Comparison of ENCODE assay signal across 13 cellular contexts in the genomic region with DNA sequence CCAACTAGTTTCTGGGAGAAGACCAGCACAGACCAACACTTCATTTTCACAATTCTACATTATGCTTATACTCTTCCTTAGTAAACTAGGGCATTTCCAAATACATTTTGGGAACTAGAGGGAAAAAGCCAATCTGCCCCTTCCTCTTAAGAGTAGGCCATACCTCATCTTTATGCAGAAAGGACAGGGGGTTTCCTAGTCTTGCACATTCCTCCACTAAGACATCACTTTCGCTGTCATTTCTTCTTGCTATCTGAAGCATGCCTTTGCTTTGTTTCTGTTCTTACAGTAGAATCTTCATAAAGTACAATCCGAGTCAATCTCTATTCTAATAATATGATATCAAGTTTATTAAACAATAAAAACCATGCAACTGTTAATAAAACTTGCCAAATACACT.
"Had no signal": no experiment of that assay in that cellular context is flagged by ENCODE, and none has a peak within 500 bp of the region (broad histone marks: within the 10 kb centered on the region; RNA-seq: fewer than 3 reads in every experiment).

No MANE protein-coding gene starts in this region.

- H3K9me3 ChIP-seq: ascending aorta, gastroesophageal sphincter, right atrium auricular region had no signal

- H3K27ac Mint-ChIP-seq: activated CD8-positive, alpha-beta T cell treated with anti-CD3 and anti-CD28 coated beads for 36 hours; activated naive CD8-positive, alpha-beta T cell treated with anti-CD3 and anti-CD28 coated beads, Interleukin-2, amount 10 ng/mL, durations not matched to agents 7 days and 5 days; stimulated activated effector memory CD8-positive, alpha-beta T cell treated with anti-CD3 and anti-CD28 coated beads, Interleukin-12 subunit alpha, Interleukin-12 subunit beta, amount 100 ng/mL, for 72 hours; type B pancreatic cell had no signal

- H3K36me3 Mint-ChIP-seq: activated naive CD8-positive, alpha-beta T cell treated with anti-CD3 and anti-CD28 coated beads, Interleukin-2, amount 10 ng/mL, durations not matched to agents 7 days and 5 days; stimulated activated effector memory CD8-positive, alpha-beta T cell treated with anti-CD3 and anti-CD28 coated beads, Interleukin-12 subunit alpha, Interleukin-12 subunit beta, amount 100 ng/mL, for 72 hours; type B pancreatic cell had no signal

- H3K36me3 ChIP-seq: ascending aorta, cardiac muscle cell, gastroesophageal sphincter, right atrium auricular region had no signal

- H3K27me3 ChIP-seq: ascending aorta, cardiac muscle cell, gastroesophageal sphincter, right atrium auricular region had no signal

- H3K4me1 Mint-ChIP-seq: activated naive CD8-positive, alpha-beta T cell treated with anti-CD3 and anti-CD28 coated beads, Interleukin-2, amount 10 ng/mL, durations not matched to agents 7 days and 5 days; stimulated activated effector memory CD8-positive, alpha-beta T cell treated with anti-CD3 and anti-CD28 coated beads, Interleukin-12 subunit alpha, Interleukin-12 subunit beta, amount 100 ng/mL, for 72 hours had no signal

- H3K27me3 Mint-ChIP-seq: activated naive CD8-positive, alpha-beta T cell treated with anti-CD3 and anti-CD28 coated beads, Interleukin-2, amount 10 ng/mL, durations not matched to agents 7 days and 5 days; type B pancreatic cell had no signal

- ATAC-seq: activated CD8-positive, alpha-beta T cell treated with anti-CD3 and anti-CD28 coated beads for 36 hours; stimulated activated effector memory CD8-positive, alpha-beta T cell treated with anti-CD3 and anti-CD28 coated beads, Interleukin-12 subunit alpha, Interleukin-12 subunit beta, amount 100 ng/mL, for 72 hours had no signal

- H3K27ac ChIP-seq: cardiac muscle cell, right atrium auricular region had no signal

- H3K4me3 Mint-ChIP-seq: activated CD8-positive, alpha-beta T cell treated with anti-CD3 and anti-CD28 coated beads for 36 hours; activated naive CD8-positive, alpha-beta T cell treated with anti-CD3 and anti-CD28 coated beads, Interleukin-2, amount 10 ng/mL, durations not matched to agents 7 days and 5 days; nephron progenitor cell; stimulated activated effector memory CD8-positive, alpha-beta T cell treated with anti-CD3 and anti-CD28 coated beads, Interleukin-12 subunit alpha, Interleukin-12 subunit beta, amount 100 ng/mL, for 72 hours had no signal

- H3K9me3 Mint-ChIP-seq: type B pancreatic cell had no signal

- DNase-seq: activated CD8-positive, alpha-beta memory T cell treated with anti-CD3 and anti-CD28 coated beads, Interleukin-2, amount 50 U/mL, for 4 hours; activated CD8-positive, alpha-beta T cell treated with anti-CD3 and anti-CD28 coated beads for 36 hours; activated naive CD8-positive, alpha-beta T cell treated with anti-CD3 and anti-CD28 coated beads, Interleukin-2, amount 10 ng/mL, durations not matched to agents 7 days and 5 days; effector CD8-positive, alpha-beta T cell; nephron progenitor cell; T-helper 9 cell had no signal

- H3K4me3 ChIP-seq: ascending aorta, cardiac muscle cell, gastroesophageal sphincter, lung, right atrium auricular region had no signal
